11 cellular contexts compared by ENCODE assay signal in genomic region chr3:127803619-127804018, GRCh38. TPM values are rescaled to one million over a fixed set of nuclear protein-coding genes. Genes with fewer than 3 reads are reported as not detected.
DNase-seq lines count a peak whose midpoint lies in the region; ATAC-seq and TF ChIP-seq lines count a peak whose summit lies in the region.
"Had no signal": no experiment of that assay in that cellular context is flagged by ENCODE, and none has a peak within 500 bp of the region (broad histone marks: within the 10 kb centered on the region; RNA-seq: fewer than 3 reads in every experiment).

No MANE protein-coding gene starts in this region.

- TF ChIP-seq CTCF in SK-N-SH (IDR thresholded peaks at IDR 0.05) (no peak), fibroblast of the aortic adventitia (IDR thresholded peaks at IDR 0.05; ENCODE audit: insufficient read depth, low read length) (no peak)

- TF ChIP-seq EP300 in SK-N-SH (IDR thresholded peaks at IDR 0.05; ENCODE audit: borderline replicate concordance in 1 of 2, low read depth in 1 of 2, low read length in 1 of 2): peak in 1 of 2 experiments; percentile 60; a peak in 1 of 4 replicates

- no peaks in the 10 kb centered on the region for H3K27me3 ChIP-seq in SK-N-SH (ENCODE audit: insufficient read depth)
- no peaks in the 10 kb centered on the region for H3K27me3 ChIP-seq in skeletal muscle satellite cell (ENCODE audit: control insufficient read depth, insufficient read depth, low read length)

- H3F3A ChIP-seq in SK-N-SH (replicated peaks; ENCODE audit: insufficient read depth): peaks cover 13% of the 10 kb centered on the region

- H3K36me3 ChIP-seq in SK-N-SH (replicated peaks in 1 of 2; ENCODE audit: control insufficient read depth in 1 of 2, insufficient read depth in 2 of 2, low read length in 1 of 2) (no peaks in the 10 kb centered on the region), skeletal muscle satellite cell (ENCODE audit: insufficient read depth, low read length) (peaks cover 20% of the 10 kb centered on the region)

- CTCF ChIA-PET in SK-N-SH (lab: Yijun Ruan, JAX): interaction anchor here (1.3 kb wide), 1 partner anchor 20 kb away, joined by 3 read pairs; no protein-coding TSS in a partner anchor

- no peak overlapping the region for H3K4me2 ChIP-seq in SK-N-SH
- H3K4me2 ChIP-seq in skeletal muscle satellite cell (ENCODE audit: low read length): peak overlapping the region; percentile 6

- H3K4me1 ChIP-seq in SK-N-SH (ENCODE audit: control insufficient read depth in 1 of 2, insufficient read depth in 2 of 2, low read depth in 1 of 2, low read length in 1 of 2) (peaks cover 5 to 33% of the 10 kb centered on the region in 2 experiments; a peak in 3 of 4 replicates), skeletal muscle satellite cell (ENCODE audit: control insufficient read depth, insufficient read depth, low read length) (peaks cover 46% of the 10 kb centered on the region)

- 30% methylated on average over 4 of the region's 4 CpGs for WGBS in SK-N-SH (ENCODE audit: low lambda C conversion rate)

- POLR2A ChIA-PET in SK-N-SH (lab: Yijun Ruan, JAX): no interaction called here

- no peak for ATAC-seq in HG03571 (IDR thresholded peaks at IDR 0.05; ENCODE audit: unreplicated experiment)

- peak overlapping the region in 1 of 2 experiments; percentile 41; a peak in 3 of 4 replicates for H3K27ac ChIP-seq in SK-N-SH (ENCODE audit: low read depth in 2 of 2, low read length in 1 of 2)

- H2AFZ ChIP-seq in SK-N-SH (ENCODE audit: low read depth): no peak overlapping the region

- H3K9ac ChIP-seq in SK-N-SH: no peak overlapping the region
- H3K9ac ChIP-seq in skeletal muscle satellite cell (ENCODE audit: low read depth, low read length): peak overlapping the region; percentile 52

- no peaks in the 10 kb centered on the region for H3K79me2 ChIP-seq in SK-N-SH (ENCODE audit: insufficient read depth)

- TF ChIP-seq RAD21 in SK-N-SH (IDR thresholded peaks at IDR 0.05; ENCODE audit: low read length): no peak

- no peaks in the 10 kb centered on the region for H4K20me1 ChIP-seq in SK-N-SH (ENCODE audit: insufficient read depth)

- H3K9me3 ChIP-seq in SK-N-SH (no peaks in the 10 kb centered on the region), skeletal muscle satellite cell (replicated peaks; ENCODE audit: low read length) (no peaks in the 10 kb centered on the region)

- H3K9me2 ChIP-seq in SK-N-SH: no peaks in the 10 kb centered on the region

- DNase-seq in GM04504 (ENCODE audit: low read depth) (peak; percentile 81), SK-N-SH (no peak), fibroblast of the aortic adventitia (ENCODE audit: low read depth) (peak; percentile 88), GDM1 (lab: John Stamatoyannopoulos, UW) (no peak), DMS153 (lab: John Stamatoyannopoulos, UW) (no peak), COLO829 (ENCODE audit: low spot score) (no peak)
- DNase-seq: activated CD8-positive, alpha-beta memory T cell treated with anti-CD3 and anti-CD28 coated beads, Interleukin-2, amount 50 U/mL, for 4 hours; T-helper 9 cell had no signal

- H3K4me3 ChIP-seq in SK-N-SH (ENCODE audit: low read depth in 2 of 2, low read length in 1 of 2) (no peak overlapping the region), fibroblast of the aortic adventitia (ENCODE audit: low read depth, low read length) (no peak overlapping the region), skeletal muscle satellite cell (ENCODE audit: low read length) (no peak overlapping the region)

TF ChIP-seq in SK-N-SH, 30 proteins besides CTCF, POLR2A, EP300 and RAD21:
- TF ChIP-seq FOSL2 (IDR thresholded peaks at IDR 0.05; ENCODE audit: borderline replicate concordance, low read depth) (peak; percentile 82; the same call in 1 of the 2 replicates), PBX3 (IDR thresholded peaks at IDR 0.05) (peak; percentile 52), TCF12 (IDR thresholded peaks at IDR 0.05) (peak; percentile 76), NFIC (IDR thresholded peaks at IDR 0.05; ENCODE audit: borderline replicate concordance) (0 out of 2 replicates have a peak, but pooled peaks have one; percentile 28), RFX5 (IDR thresholded peaks at IDR 0.05; ENCODE audit: low read length) (no peak), JUND (IDR thresholded peaks at IDR 0.05) (peak; percentile 78)
TF ChIP-seq in SK-N-SH: peak in this region for 5.

RNA-seq across cellular contexts. Expression of gene MGLL, which starts 18.7 kb away (rescaled TPM):
- polyA plus RNA-seq in SK-N-SH (2012; rRNA removed): 2.0 and 2.2 TPM in 2 replicates
- polyA plus RNA-seq in SK-N-SH (2012; cell fraction: cytosol; rRNA removed): 1.7 and 2.7 TPM in 2 replicates
- 2.2 and 3.7 TPM in 2 replicates for polyA plus RNA-seq in SK-N-SH (2012; cell fraction: nucleus; rRNA removed)
- total RNA-seq in fibroblast of the aortic adventitia (ENCODE audit: low replicate concordance): 8.3 and 25.8 TPM in 2 replicates
- 34.0 and 68.8 TPM in 2 replicates for total RNA-seq in skeletal muscle satellite cell (2012; rRNA removed)
- total RNA-seq: G401 had no signal

Comparison
In these comparisons a context has a peak if more than half of its experiments do, and no peak if none do; other contexts are left out.
1. DNase-seq: peak in GM04504 (single experiment) and fibroblast of the aortic adventitia (single experiment); none in SK-N-SH (single experiment), GDM1 (single experiment), DMS153 (single experiment) and COLO829 (single experiment).